In genomic region chr10:3046941-3047621, GRCh38 we compare ENCODE assay signal across 16 cellular contexts. TPM values are rescaled to one million over a fixed set of nuclear protein-coding genes. Genes with fewer than 3 reads are reported as not detected.
DNase-seq lines count a peak whose midpoint lies in the region; ATAC-seq, FAIRE-seq and TF ChIP-seq lines count a peak whose summit lies in the region.
"Had no signal": no experiment of that assay in that cellular context is flagged by ENCODE, and none has a peak within 500 bp of the region (broad histone marks: within the 10 kb centered on the region; RNA-seq: fewer than 3 reads in every experiment).

No MANE protein-coding gene starts in this region.

- H3K27me3 Mint-ChIP-seq in natural killer cell (ENCODE audit: low read depth in 2 of 2) = peaks cover 2 to 7% of the 10 kb centered on the region in 2 donors

- ATAC-seq in K562 = no peak
- no peak for ATAC-seq in natural killer cell
- ATAC-seq: naive thymus-derived CD4-positive, alpha-beta T cell had no signal

- peak overlapping the region; percentile 57 for H4K91ac ChIP-seq in mesenchymal stem cell (ENCODE audit: low read length)

- H3K9me3 Mint-ChIP-seq in natural killer cell = no peaks in the 10 kb centered on the region
- H3K9me3 Mint-ChIP-seq: naive thymus-derived CD4-positive, alpha-beta T cell; stimulated activated naive CD8-positive, alpha-beta T cell treated with anti-CD3 and anti-CD28 coated beads, Interleukin-15, Interleukin-2, amounts not matched to agents 100 ng/mL and 50 ng/mL, for 24 hours had no signal

- H3K4me2 ChIP-seq in K562 (ENCODE audit: insufficient read depth, low read length) = no peak overlapping the region
- peak overlapping the region; percentile 30 for H3K4me2 ChIP-seq in mesenchymal stem cell (ENCODE audit: low read length, poor library complexity, severe bottlenecking)

- H3K4ac ChIP-seq in mesenchymal stem cell (ENCODE audit: low read depth in 1 of 2, low read length in 2 of 2) = peak overlapping the region in 1 of 2 experiments; percentile 51

- H3K79me1 ChIP-seq in mesenchymal stem cell (replicated peaks; ENCODE audit: low read length, poor library complexity, severe bottlenecking) = no peaks in the 10 kb centered on the region

- POLR2A ChIA-PET in K562 (lab: Yijun Ruan, JAX) = no interaction called here

- H3K4me3 ChIP-seq in K562 (no peak overlapping the region), mesenchymal stem cell (ENCODE audit: insufficient read depth in 1 of 2, low read depth in 1 of 2, low read length in 2 of 2) (no peak overlapping the region), thyroid gland (replicated peaks in 1 of 3) (no peak overlapping the region)
- H3K4me3 ChIP-seq: heart right ventricle, left lung had no signal

- no peaks in the 10 kb centered on the region for H3K9me1 ChIP-seq in K562 (ENCODE audit: control insufficient read depth, insufficient read depth, low read length)

- no peak overlapping the region for H2BK5ac ChIP-seq in mesenchymal stem cell (ENCODE audit: low read depth, low read length, poor library complexity, severe bottlenecking)

- H3K18ac ChIP-seq in mesenchymal stem cell (ENCODE audit: low read depth in 1 of 2, low read length in 2 of 2) = peak overlapping the region in 1 of 2 experiments; percentile 46

- H3K79me2 ChIP-seq in K562 (ENCODE audit: control insufficient read depth, insufficient read depth, low read length) = no peaks in the 10 kb centered on the region

- no peak overlapping the region for H3K4me3 Mint-ChIP-seq in natural killer cell
- H3K4me3 Mint-ChIP-seq: naive thymus-derived CD4-positive, alpha-beta T cell; stimulated activated naive CD8-positive, alpha-beta T cell treated with anti-CD3 and anti-CD28 coated beads, Interleukin-15, Interleukin-2, amounts not matched to agents 100 ng/mL and 50 ng/mL, for 24 hours had no signal

- TF ChIP-seq CTCF in K562 (IDR thresholded peaks at IDR 0.05 in 2 of 3, conservative IDR thresholded peaks at IDR 0.05 in 1 of 3; ENCODE audit: insufficient read depth in 2 of 3, low read depth in 1 of 3, low read length in 3 of 3) = no peak
- no peak for TF ChIP-seq CTCF in thyroid gland (IDR thresholded peaks at IDR 0.05)
- no peak for TF ChIP-seq CTCF in natural killer cell (IDR thresholded peaks at IDR 0.05)

- no peak overlapping the region for H3K23ac ChIP-seq in mesenchymal stem cell (ENCODE audit: low read length in 2 of 2)

- no peak overlapping the region for H3K27ac Mint-ChIP-seq in natural killer cell
- H3K27ac Mint-ChIP-seq: stimulated activated naive CD8-positive, alpha-beta T cell treated with anti-CD3 and anti-CD28 coated beads, Interleukin-15, Interleukin-2, amounts not matched to agents 100 ng/mL and 50 ng/mL, for 24 hours had no signal

- CTCF ChIA-PET in K562 (lab: Yijun Ruan, JAX; ENCODE audit: low intra/inter-chr PET ratio) = no interaction called here

- H3K9ac ChIP-seq in K562 (ENCODE audit: insufficient read depth in 1 of 2, low read depth in 2 of 2, low read length in 2 of 2) (peak overlapping the region in 1 of 2 experiments; percentile 26; a peak in 2 of 4 replicates), mesenchymal stem cell (ENCODE audit: low read length) (no peak overlapping the region)

- no peak for TF ChIP-seq RAD21 in K562 (CRISPR knock-in tag; conservative IDR thresholded peaks at IDR 0.05 in 1 of 2, IDR thresholded peaks at IDR 0.05 in 1 of 2)

- H2AFZ ChIP-seq in K562 (ENCODE audit: low read depth, low read length) = no peak overlapping the region
- no peak overlapping the region for H2AFZ ChIP-seq in mesenchymal stem cell (ENCODE audit: low read depth, low read length)

- peak overlapping the region; percentile 84 for H2AK5ac ChIP-seq in mesenchymal stem cell (ENCODE audit: low read length, severe bottlenecking)

- H3K36me3 ChIP-seq in K562 (ENCODE audit: control insufficient read depth, insufficient read depth, low read length) (no peaks in the 10 kb centered on the region), mesenchymal stem cell (ENCODE audit: control insufficient read depth in 1 of 2, insufficient read depth in 2 of 2, low read depth in 1 of 2, low read length in 2 of 2) (no peaks in the 10 kb centered on the region), thyroid gland (no peaks in the 10 kb centered on the region)
- H3K36me3 ChIP-seq: heart right ventricle, left lung had no signal

- peak overlapping the region; percentile 95 for H2BK120ac ChIP-seq in mesenchymal stem cell (ENCODE audit: low read depth, low read length)

- TF ChIP-seq POLR2A in K562 (conservative IDR thresholded peaks at IDR 0.05) (no peak), thyroid gland (IDR thresholded peaks at IDR 0.05) (no peak)

- DNase-seq in DMS53 (lab: John Stamatoyannopoulos, UW) (peak; percentile 41), DMS53 treated with DMSO at 0.1 percent for 48 hours (lab: John Stamatoyannopoulos, UW; ENCODE audit: unreplicated experiment) (no peak), K562 (ENCODE audit: extremely low read depth in 1 of 4, low spot score in 3 of 4) (no peak), mesenchymal stem cell (no peak), thyroid gland (peak; percentile 33 to 66), KBM-7 (no peak), natural killer cell (no peak), GOT3 (lab: John Stamatoyannopoulos, UW) (no peak)
- DNase-seq: activated naive CD4-positive, alpha-beta T cell treated with Interleukin-2 at 50 U/mL for 16 hours; heart right ventricle; left lung; MM.1S; naive thymus-derived CD4-positive, alpha-beta T cell had no signal

- in situ Hi-C loops in K562 (cut with MboI) (loop anchor here (5.0 kb wide), 1 partner anchor 120 kb away; no protein-coding TSS in a partner anchor), KBM-7 (cut with MboI; ENCODE audit: low pct_unique_long_range_greater_than_20kb, low sequenced_read_pairs) (no loop called here)

- no peak for TF ChIP-seq EP300 in K562 (IDR thresholded peaks at IDR 0.05; ENCODE audit: low read length)

- no peak for FAIRE-seq in K562 (lab: Jason Lieb, UNC)

- H3K27me3 ChIP-seq in K562 (ENCODE audit: control insufficient read depth in 2 of 2, insufficient read depth in 2 of 2, low read length in 2 of 2) = no peaks in the 10 kb centered on the region; a peak in 1 of 5 replicates
- H3K27me3 ChIP-seq in mesenchymal stem cell (ENCODE audit: control insufficient read depth in 1 of 2, insufficient read depth in 1 of 2, low read length in 2 of 2) = no peaks in the 10 kb centered on the region
- no peaks in the 10 kb centered on the region for H3K27me3 ChIP-seq in thyroid gland
- H3K27me3 ChIP-seq: heart right ventricle, left lung had no signal

- H3K14ac ChIP-seq in mesenchymal stem cell (ENCODE audit: low read length in 2 of 2) = no peak overlapping the region

- peaks cover 0 to 6% of the 10 kb centered on the region in 2 donors for H3K4me1 Mint-ChIP-seq in natural killer cell

- WGBS in K562 (ENCODE audit: insufficient coverage, low coverage, missing lambda C conversion rate) = 67% methylated on average over 9 of the region's 9 CpGs
- WGBS in mesenchymal stem cell = 80% methylated on average over 4 of the region's 9 CpGs
- 52 to 60% methylated on average over 6 to 9 of the region's 9 CpGs for WGBS in thyroid gland, 2 donors

- H3K36me3 Mint-ChIP-seq in natural killer cell = no peaks in the 10 kb centered on the region
- H3K36me3 Mint-ChIP-seq: naive thymus-derived CD4-positive, alpha-beta T cell had no signal

- H4K20me1 ChIP-seq in K562 (replicated peaks; ENCODE audit: control insufficient read depth, insufficient read depth, low read length) = no peaks in the 10 kb centered on the region

- peak overlapping the region; percentile 81 for H4K8ac ChIP-seq in mesenchymal stem cell (ENCODE audit: low read length)

- BruUV-seq in K562 (replicated peaks; lab: Mats Ljungman, UMichigan) = no TSS peak

- intact Hi-C loops in K562 (cut with micrococcal nuclease) = no loop called here
- intact Hi-C loops in thyroid gland (cut with DNase I) = no loop called here
- intact Hi-C loops in natural killer cell (cut with micrococcal nuclease) = loop anchor here (10.0 kb wide), 1 partner anchor 1622 kb away; no protein-coding TSS in a partner anchor

- peaks cover 12 to 21% of the 10 kb centered on the region in 2 experiments for H3K4me1 ChIP-seq in K562 (replicated peaks in 1 of 2; ENCODE audit: control insufficient read depth in 2 of 2, insufficient read depth in 2 of 2, low read length in 2 of 2)
- H3K4me1 ChIP-seq in mesenchymal stem cell (ENCODE audit: control insufficient read depth, insufficient read depth, low read depth, low read length) = peaks cover 26% of the 10 kb centered on the region
- peaks cover 28 to 44% of the 10 kb centered on the region in 2 donors for H3K4me1 ChIP-seq in thyroid gland

- H3K27ac ChIP-seq in K562 (ENCODE audit: extremely low read depth, low read depth, low read length) = no peak overlapping the region
- H3K27ac ChIP-seq in mesenchymal stem cell (ENCODE audit: low read length, poor library complexity, severe bottlenecking) = peak overlapping the region; percentile 88
- H3K27ac ChIP-seq in thyroid gland = peak overlapping the region; percentile 87 to 97 (median 96)
- H3K27ac ChIP-seq: 22Rv1, VCaP had no signal

- peak overlapping the region; percentile 72 to 89 for H2BK12ac ChIP-seq in mesenchymal stem cell (ENCODE audit: low read length in 2 of 2)

- no peaks in the 10 kb centered on the region for H3K9me3 ChIP-seq in K562 (replicated peaks; ENCODE audit: control insufficient read depth, insufficient read depth, low read depth, low read length)
- no peaks in the 10 kb centered on the region for H3K9me3 ChIP-seq in mesenchymal stem cell (ENCODE audit: control insufficient read depth, low read length)
- no peaks in the 10 kb centered on the region for H3K9me3 ChIP-seq in thyroid gland
- H3K9me3 ChIP-seq: heart right ventricle, left lung had no signal

- H2BK15ac ChIP-seq in mesenchymal stem cell (ENCODE audit: low read depth, poor library complexity, severe bottlenecking) = no peak overlapping the region

RNA-seq across cellular contexts. Expression of gene PFKP, which starts 20.3 kb away (rescaled TPM):
- total RNA-seq in K562 (2011; cell fraction: chromatin; rRNA removed; ENCODE audit: low replicate concordance) = 153 and 281 TPM in 2 replicates
- 147 and 149 TPM in 2 replicates for total RNA-seq in K562 (2011; cell fraction: nucleolus; rRNA removed)
- total RNA-seq in K562 (2011; cell fraction: nucleoplasm; rRNA removed) = 120 and 125 TPM in 2 replicates
- total RNA-seq in K562 (2014; rRNA removed) = 91.6 and 109 TPM in 2 replicates
- total RNA-seq in K562 (2014; rRNA removed; fragmentation: Illumina TruSeq; extraction: Trizol) = 83.2 and 89.5 TPM in 2 replicates
- total RNA-seq in K562 (2015; rRNA removed; fragmentation: Illumina TruSeq; extraction: Trizol) = 62.1 and 65.2 TPM in 2 replicates
- 108 and 116 TPM in 2 replicates for total RNA-seq in K562 (2021)
- 34.7 and 50.3 TPM in 2 replicates for polyA plus RNA-seq in K562 (2011; rRNA removed)
- 29.5 and 50.9 TPM in 2 replicates for polyA plus RNA-seq in K562 (2011; cell fraction: cytosol; rRNA removed)
- 96.2 and 154 TPM in 2 replicates for polyA plus RNA-seq in K562 (2011; cell fraction: nucleus; rRNA removed)
- 94.4 and 95.0 TPM in 2 replicates for polyA plus RNA-seq in K562 (2012)
- 57.4 and 72.3 TPM in 2 replicates for polyA plus RNA-seq in K562 (2014; fragmentation: Illumina TruSeq; extraction: Trizol)
- polyA plus RNA-seq in K562 (2014; fragmentation: Nextera tagmentation; extraction: Ambion mirVana) = 10 to 100 TPM; 23.5 to 30.3 TPM
- polyA plus RNA-seq in K562 (2014; rRNA removed) = 65.2 and 71.1 TPM in 2 replicates
- polyA minus RNA-seq in K562 (2011; rRNA and poly(A)+ RNA removed) = 32.8 and 39.3 TPM in 2 replicates
- polyA minus RNA-seq in K562 (2011; cell fraction: cytosol; rRNA and poly(A)+ RNA removed) = 52.9 and 65.4 TPM in 2 replicates
- 61.7 and 66.5 TPM in 2 replicates for polyA minus RNA-seq in K562 (2011; cell fraction: nucleus; rRNA and poly(A)+ RNA removed)
- polyA plus RNA-seq in mesenchymal stem cell (2013, experiment 1 of 2) = 57.2 TPM
- 54.3 TPM for polyA plus RNA-seq in mesenchymal stem cell (2013, experiment 2 of 2)
- 100 to 1,000 TPM in 2 of 4 donors, 10 to 100 TPM in 2; 56.6 to 154 (median 115) TPM for total RNA-seq in thyroid gland
- total RNA-seq in natural killer cell = 10 to 100 TPM; 43.9 to 62.4 (median 47.4) TPM

Comparison
In these comparisons a context has a peak if more than half of its experiments do, and no peak if none do; other contexts are left out.
1. DNase-seq: peak in DMS53 (single experiment) and thyroid gland (2 of 2); none in DMS53 treated with DMSO at 0.1 percent for 48 hours (single experiment), K562 (0 of 4), mesenchymal stem cell (single experiment), KBM-7 (single experiment), natural killer cell (single experiment) and GOT3 (single experiment).